16 cellular contexts compared by ENCODE assay signal in genomic region chr6:71410164-71410566, GRCh38.
DNase-seq lines count a peak whose midpoint lies in the region; ATAC-seq and TF ChIP-seq lines count a peak whose summit lies in the region.
"Had no signal": no experiment of that assay in that cellular context is flagged by ENCODE, and none has a peak within 500 bp of the region (broad histone marks: within the 10 kb centered on the region; RNA-seq: fewer than 3 reads in every experiment).

No MANE protein-coding gene starts in this region.

- H3K27ac ChIP-seq in lower lobe of right lung, result no peak overlapping the region

- H3K27me3 ChIP-seq in lower lobe of right lung (ENCODE audit: low read depth), result no peaks in the 10 kb centered on the region

- DNase-seq in A172 (ENCODE audit: low spot score) (peak; percentile 86), HT1080 (ENCODE audit: low read depth) (peak; percentile 75), fibroblast of mammary gland (ENCODE audit: low read depth) (peak; percentile 26), hepatic stellate cell (ENCODE audit: low spot score) (no peak), lower lobe of right lung (no peak), iPS-NIHi11 (ENCODE audit: low spot score) (no peak)
- DNase-seq: activated CD4-positive, alpha-beta T cell treated with anti-CD3 and anti-CD28 coated beads, Interleukin-2, amount 10 ng/mL, durations not matched to agents 24 days and 14 days; activated gamma-delta T cell treated with Interleukin-2 at 50 U/mL for 16 hours; cerebellar nuclear complex; DMS79 treated with DMSO at 0.1 percent for 48 hours; immature natural killer cell; NCI-H1930; T-cell had no signal

- TF ChIP-seq CTCF in fibroblast of mammary gland (conservative IDR thresholded peaks at IDR 0.05; ENCODE audit: control insufficient read depth, insufficient read depth, low read depth, low read length), result no peak
- no peak for TF ChIP-seq CTCF in lower lobe of right lung (IDR thresholded peaks at IDR 0.05)

- ATAC-seq in GM18909 (IDR thresholded peaks at IDR 0.05; ENCODE audit: poor library complexity, unreplicated experiment) (peak; percentile 57), GM21367 (IDR thresholded peaks at IDR 0.05; ENCODE audit: unreplicated experiment) (no peak), lower lobe of right lung (no peak)
- ATAC-seq: T-cell had no signal

- H3K36me3 ChIP-seq in lower lobe of right lung, result peaks cover 28% of the 10 kb centered on the region

- no peaks in the 10 kb centered on the region for H3K9me3 ChIP-seq in lower lobe of right lung

- intact Hi-C loops in lower lobe of right lung (cut with DNase I), result no loop called here

- H3K4me1 ChIP-seq in lower lobe of right lung, result peaks cover 57% of the 10 kb centered on the region

- H3K4me3 ChIP-seq in fibroblast of mammary gland (ENCODE audit: control insufficient read depth, low read depth, low read length) (no peak overlapping the region), lower lobe of right lung (no peak overlapping the region)
- H3K4me3 ChIP-seq: skin epidermis had no signal

Comparison
In these comparisons a context has a peak if more than half of its experiments do, and no peak if none do; other contexts are left out.
1. DNase-seq: peak in A172 (single experiment), HT1080 (single experiment) and fibroblast of mammary gland (single experiment); none in hepatic stellate cell (single experiment), lower lobe of right lung (single experiment) and iPS-NIHi11 (single experiment).